9 cellular contexts compared by ENCODE assay signal in the genomic region with DNA sequence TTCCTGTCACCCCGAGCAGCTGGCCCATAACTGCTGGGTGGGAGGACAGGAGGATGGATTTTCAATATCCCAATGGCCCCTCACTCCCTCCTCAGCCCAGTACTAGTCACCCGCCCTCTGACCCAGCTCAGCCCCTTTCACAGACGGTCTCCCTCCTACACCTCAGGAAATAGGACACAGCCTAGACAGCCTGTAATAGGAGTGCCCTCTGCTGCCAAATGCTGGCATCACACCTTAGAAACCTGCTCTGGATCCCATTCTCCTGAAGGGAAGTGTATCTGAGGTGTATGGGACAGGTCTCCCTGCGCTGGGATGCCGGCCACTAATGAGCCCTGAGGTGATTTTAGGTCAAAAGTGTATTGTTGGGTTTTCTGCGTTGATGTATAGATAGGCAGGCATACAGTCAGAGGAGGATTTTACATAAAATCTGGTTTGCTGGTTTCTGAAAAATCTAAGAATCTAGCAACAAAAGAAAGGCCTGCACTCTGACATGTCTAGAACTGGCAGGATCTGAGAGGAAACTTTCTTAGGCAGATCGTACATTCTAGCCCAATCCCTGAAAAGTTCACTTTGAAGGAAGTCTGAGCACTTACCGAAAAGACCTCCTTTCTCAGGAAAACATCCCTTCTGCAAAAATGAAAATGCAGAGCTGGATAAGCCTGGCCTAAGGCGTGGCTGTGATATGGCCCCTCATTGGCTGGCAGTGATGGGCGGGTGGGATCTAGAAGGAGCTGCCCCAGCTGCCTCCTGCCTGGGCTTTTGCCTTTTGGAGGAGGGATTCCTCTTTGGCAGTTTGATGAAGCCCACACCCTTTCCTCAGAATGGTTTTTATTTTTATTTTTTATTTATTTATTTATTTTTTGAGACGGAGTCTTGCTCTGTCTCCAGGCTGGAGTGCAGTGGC. TPM values are rescaled to one million over a fixed set of nuclear protein-coding genes. Genes with fewer than 3 reads are reported as not detected.
DNase-seq lines count a peak whose midpoint lies in the region; ATAC-seq lines count a peak whose summit lies in the region.
"Had no signal": no experiment of that assay in that cellular context is flagged by ENCODE, and none has a peak within 500 bp of the region (broad histone marks: within the 10 kb centered on the region; RNA-seq: fewer than 3 reads in every experiment).

No MANE protein-coding gene starts in this region.

- H2BK15ac ChIP-seq in mesenchymal stem cell (ENCODE audit: low read depth, poor library complexity, severe bottlenecking) = no peak overlapping the region

- H2AK5ac ChIP-seq in mesenchymal stem cell (ENCODE audit: low read length, severe bottlenecking) = no peak overlapping the region

- no peak overlapping the region for H2BK120ac ChIP-seq in mesenchymal stem cell (ENCODE audit: low read depth, low read length)

- no peaks in the 10 kb centered on the region for H3K79me1 ChIP-seq in mesenchymal stem cell (replicated peaks; ENCODE audit: low read length, poor library complexity, severe bottlenecking)

- ATAC-seq in GM19395 (IDR thresholded peaks at IDR 0.05; ENCODE audit: unreplicated experiment) (peak; percentile 70), HG03520 (IDR thresholded peaks at IDR 0.05; ENCODE audit: unreplicated experiment) (peak; percentile 71)
- peak; percentile 77 for ATAC-seq in stimulated activated effector memory CD8-positive, alpha-beta T cell treated with anti-CD3 and anti-CD28 coated beads, Interleukin-12 subunit alpha, Interleukin-12 subunit beta, amount 100 ng/mL, for 72 hours

- H3K9me3 Mint-ChIP-seq in stimulated activated effector memory CD8-positive, alpha-beta T cell treated with anti-CD3 and anti-CD28 coated beads, Interleukin-12 subunit alpha, Interleukin-12 subunit beta, amount 100 ng/mL, for 72 hours = no peaks in the 10 kb centered on the region
- H3K9me3 Mint-ChIP-seq: stimulated activated naive CD8-positive, alpha-beta T cell treated with anti-CD3 and anti-CD28 coated beads, Interleukin-15, Interleukin-2, amounts not matched to agents 100 ng/mL and 50 ng/mL, for 24 hours had no signal

- H3K18ac ChIP-seq in mesenchymal stem cell (ENCODE audit: low read depth in 1 of 2, low read length in 2 of 2) = no peak overlapping the region

- DNase-seq in CD1c-positive myeloid dendritic cell (ENCODE audit: extremely low spot score) = peak; percentile 75
- peak; percentile 81 to 91 for DNase-seq in NCI-H526 (lab: John Stamatoyannopoulos, UW)
- peak; percentile 77 to 82 for DNase-seq in activated CD4-positive, alpha-beta T cell treated with anti-CD3 and anti-CD28 coated beads, Interleukin-2, amount 50 U/mL, for 48 hours
- peak; percentile 7 for DNase-seq in effector CD8-positive, alpha-beta T cell (lab: John Stamatoyannopoulos, UW)
- peak; percentile 79 for DNase-seq in mesenchymal stem cell
- DNase-seq in stimulated activated effector memory CD8-positive, alpha-beta T cell treated with anti-CD3 and anti-CD28 coated beads, Interleukin-12 subunit alpha, Interleukin-12 subunit beta, amount 100 ng/mL, for 72 hours (ENCODE audit: low spot score in 2 of 2) = peak; percentile 26 to 79

- H3K9ac ChIP-seq in mesenchymal stem cell (ENCODE audit: low read length) = no peak overlapping the region

- H3K27ac ChIP-seq in mesenchymal stem cell (ENCODE audit: low read length, poor library complexity, severe bottlenecking) = no peak overlapping the region

- no peaks in the 10 kb centered on the region for H3K36me3 Mint-ChIP-seq in stimulated activated effector memory CD8-positive, alpha-beta T cell treated with anti-CD3 and anti-CD28 coated beads, Interleukin-12 subunit alpha, Interleukin-12 subunit beta, amount 100 ng/mL, for 72 hours

- no peak overlapping the region for H4K8ac ChIP-seq in mesenchymal stem cell (ENCODE audit: low read length)

- H3K36me3 ChIP-seq in mesenchymal stem cell (ENCODE audit: control insufficient read depth in 1 of 2, insufficient read depth in 2 of 2, low read depth in 1 of 2, low read length in 2 of 2) = no peaks in the 10 kb centered on the region

- no peak overlapping the region for H2AFZ ChIP-seq in mesenchymal stem cell (ENCODE audit: low read depth, low read length)

- H3K14ac ChIP-seq in mesenchymal stem cell (ENCODE audit: low read length in 2 of 2) = no peak overlapping the region

- no peak overlapping the region for H3K4ac ChIP-seq in mesenchymal stem cell (ENCODE audit: low read depth in 1 of 2, low read length in 2 of 2)

- no peak overlapping the region for H3K23ac ChIP-seq in mesenchymal stem cell (ENCODE audit: low read length in 2 of 2)

- H3K4me2 ChIP-seq in mesenchymal stem cell (ENCODE audit: low read length, poor library complexity, severe bottlenecking) = no peak overlapping the region

- H3K4me1 Mint-ChIP-seq in stimulated activated effector memory CD8-positive, alpha-beta T cell treated with anti-CD3 and anti-CD28 coated beads, Interleukin-12 subunit alpha, Interleukin-12 subunit beta, amount 100 ng/mL, for 72 hours = peaks cover 25% of the 10 kb centered on the region

- H2BK5ac ChIP-seq in mesenchymal stem cell (ENCODE audit: low read depth, low read length, poor library complexity, severe bottlenecking) = no peak overlapping the region

- H3K4me1 ChIP-seq in mesenchymal stem cell (ENCODE audit: control insufficient read depth, insufficient read depth, low read depth, low read length) = peaks cover 8% of the 10 kb centered on the region

- WGBS in mesenchymal stem cell = 48% methylated on average over 9 of the region's 11 CpGs

- no peaks in the 10 kb centered on the region for H3K27me3 ChIP-seq in mesenchymal stem cell (ENCODE audit: control insufficient read depth in 1 of 2, insufficient read depth in 1 of 2, low read length in 2 of 2)

- H3K4me3 ChIP-seq in mesenchymal stem cell (ENCODE audit: insufficient read depth in 1 of 2, low read depth in 1 of 2, low read length in 2 of 2) = no peak overlapping the region

- H3K9me3 ChIP-seq in mesenchymal stem cell (ENCODE audit: control insufficient read depth, low read length) = peaks cover 7% of the 10 kb centered on the region

- H3K4me3 Mint-ChIP-seq in stimulated activated effector memory CD8-positive, alpha-beta T cell treated with anti-CD3 and anti-CD28 coated beads, Interleukin-12 subunit alpha, Interleukin-12 subunit beta, amount 100 ng/mL, for 72 hours = no peak overlapping the region
- H3K4me3 Mint-ChIP-seq: stimulated activated naive CD8-positive, alpha-beta T cell treated with anti-CD3 and anti-CD28 coated beads, Interleukin-15, Interleukin-2, amounts not matched to agents 100 ng/mL and 50 ng/mL, for 24 hours had no signal

- H4K91ac ChIP-seq in mesenchymal stem cell (ENCODE audit: low read length) = no peak overlapping the region

- no peak overlapping the region for H3K27ac Mint-ChIP-seq in stimulated activated effector memory CD8-positive, alpha-beta T cell treated with anti-CD3 and anti-CD28 coated beads, Interleukin-12 subunit alpha, Interleukin-12 subunit beta, amount 100 ng/mL, for 72 hours
- H3K27ac Mint-ChIP-seq: stimulated activated naive CD8-positive, alpha-beta T cell treated with anti-CD3 and anti-CD28 coated beads, Interleukin-15, Interleukin-2, amounts not matched to agents 100 ng/mL and 50 ng/mL, for 24 hours had no signal

- H2BK12ac ChIP-seq in mesenchymal stem cell (ENCODE audit: low read length in 2 of 2) = no peak overlapping the region

RNA-seq across cellular contexts. Expression of gene DZIP1L, which starts 3.7 kb away (rescaled TPM):
- polyA plus RNA-seq in mesenchymal stem cell (2013, experiment 1 of 2) = 8.9 TPM
- polyA plus RNA-seq in mesenchymal stem cell (2013, experiment 2 of 2) = 8.0 TPM

RNA-seq across cellular contexts. Expression of gene A4GNT, which starts 13.1 kb away (rescaled TPM):
- not detected for polyA plus RNA-seq in mesenchymal stem cell (2013, experiment 1 of 2)
- polyA plus RNA-seq in mesenchymal stem cell (2013, experiment 2 of 2) = not detected

RNA-seq across cellular contexts. Expression of gene DBR1, which starts 55.6 kb away (rescaled TPM):
- polyA plus RNA-seq in mesenchymal stem cell (2013, experiment 1 of 2) = 7.5 TPM
- polyA plus RNA-seq in mesenchymal stem cell (2013, experiment 2 of 2) = 7.9 TPM

Comparison
In these comparisons a context has a peak if more than half of its experiments do, and no peak if none do; other contexts are left out.
1. DNase-seq: peak in every context shown above with its lines; median percentile 86 in NCI-H526; 80 in activated CD4-positive, alpha-beta T cell treated with anti-CD3 and anti-CD28 coated beads, Interleukin-2, amount 50 U/mL, for 48 hours; 79 in mesenchymal stem cell; 75 in CD1c-positive myeloid dendritic cell; 52 in stimulated activated effector memory CD8-positive, alpha-beta T cell treated with anti-CD3 and anti-CD28 coated beads, Interleukin-12 subunit alpha, Interleukin-12 subunit beta, amount 100 ng/mL, for 72 hours; 7 in effector CD8-positive, alpha-beta T cell.